ENCODE assay signal across 9 cellular contexts in genomic region chr6:28683945-28684538, GRCh38.
DNase-seq lines count a peak whose midpoint lies in the region; ATAC-seq, FAIRE-seq and TF ChIP-seq lines count a peak whose summit lies in the region.
"Had no signal": no experiment of that assay in that cellular context is flagged by ENCODE, and none has a peak within 500 bp of the region (broad histone marks: within the 10 kb centered on the region; RNA-seq: fewer than 3 reads in every experiment).

No MANE protein-coding gene starts in this region.

- H3K27ac ChIP-seq in kidney (ENCODE audit: low read depth in 2 of 2, low read length in 2 of 2), result no peak overlapping the region
- H3K27ac ChIP-seq: SJSA1 had no signal

- no peaks in the 10 kb centered on the region for H3K36me3 ChIP-seq in BE2C
- no peaks in the 10 kb centered on the region for H3K36me3 ChIP-seq in adipocyte (ENCODE audit: control insufficient read depth, insufficient read depth, low read length, severe bottlenecking)
- H3K36me3 ChIP-seq in kidney (ENCODE audit: control insufficient read depth in 1 of 2, insufficient read depth in 2 of 2, low read length in 2 of 2), result no peaks in the 10 kb centered on the region
- H3K36me3 ChIP-seq: SJSA1 had no signal

- H3K9ac ChIP-seq in adipocyte (ENCODE audit: low read length), result no peak overlapping the region
- H3K9ac ChIP-seq in kidney (ENCODE audit: low read length in 2 of 2), result no peak overlapping the region

- no peak for ATAC-seq in GM21723 (IDR thresholded peaks at IDR 0.05; ENCODE audit: unreplicated experiment)
- no peak for ATAC-seq in GM21786 (IDR thresholded peaks at IDR 0.05; ENCODE audit: unreplicated experiment)

- H3K4me3 ChIP-seq in BE2C (ENCODE audit: low read depth, low read length) (peak overlapping the region; percentile 19; the same call in 1 of the 2 replicates), adipocyte (ENCODE audit: low read length) (no peak overlapping the region), kidney (ENCODE audit: low read length in 2 of 2) (no peak overlapping the region)
- H3K4me3 ChIP-seq: SJSA1 had no signal

- FAIRE-seq in kidney (lab: Jason Lieb, UNC), result no peak

- no peaks in the 10 kb centered on the region for H3K4me1 ChIP-seq in BE2C
- no peaks in the 10 kb centered on the region for H3K4me1 ChIP-seq in adipocyte (ENCODE audit: control insufficient read depth, insufficient read depth, low read length)
- H3K4me1 ChIP-seq in kidney (ENCODE audit: control insufficient read depth in 1 of 2, insufficient read depth in 1 of 2, low read depth in 1 of 2, low read length in 2 of 2), result no peaks in the 10 kb centered on the region
- H3K4me1 ChIP-seq: SJSA1 had no signal

- DNase-seq in BE2C (peak; percentile 31), NCI-H2171 (lab: John Stamatoyannopoulos, UW) (peak; percentile 17), adipocyte (ENCODE audit: low read depth) (peak; percentile 78), kidney (no peak), NCI-H510A treated with DMSO at 0.1 percent for 48 hours (lab: John Stamatoyannopoulos, UW) (no peak)

- H3K27me3 ChIP-seq in BE2C, result peaks cover 24% of the 10 kb centered on the region
- H3K27me3 ChIP-seq in adipocyte (replicated peaks; ENCODE audit: control insufficient read depth, insufficient read depth, low read length), result peaks cover 23% of the 10 kb centered on the region

- TF ChIP-seq CTCF in BE2C (IDR thresholded peaks at IDR 0.05; ENCODE audit: low read depth, low read length) (peak; percentile 70), GM12874 (IDR thresholded peaks at IDR 0.05; ENCODE audit: insufficient read depth, low read depth, low read length) (peak; percentile 56), kidney (IDR thresholded peaks at IDR 0.05; ENCODE audit: borderline replicate concordance, extremely low read depth, insufficient read depth) (peak; percentile 57)

- intact Hi-C loops in kidney (cut with DNase I), result loop anchor here (10.0 kb wide), 1 partner anchor 331 kb away; no protein-coding TSS in a partner anchor

- H3K9me3 ChIP-seq in BE2C, result no peaks in the 10 kb centered on the region
- H3K9me3 ChIP-seq in adipocyte (ENCODE audit: control insufficient read depth, low read length), result no peaks in the 10 kb centered on the region
- no peaks in the 10 kb centered on the region for H3K9me3 ChIP-seq in kidney (ENCODE audit: control insufficient read depth in 1 of 2, low read length in 2 of 2)
- H3K9me3 ChIP-seq: SJSA1 had no signal

Comparison
In these comparisons a context has a peak if more than half of its experiments do, and no peak if none do; other contexts are left out.
1. DNase-seq: peak in BE2C (single experiment), NCI-H2171 (single experiment) and adipocyte (single experiment); none in kidney (single experiment) and NCI-H510A treated with DMSO at 0.1 percent for 48 hours (single experiment).
2. Peak in every context shown above with its lines, with median percentiles within 50 percentile points of each other: CTCF ChIP-seq.